32 cellular contexts compared by ENCODE assay signal in the genomic region with DNA sequence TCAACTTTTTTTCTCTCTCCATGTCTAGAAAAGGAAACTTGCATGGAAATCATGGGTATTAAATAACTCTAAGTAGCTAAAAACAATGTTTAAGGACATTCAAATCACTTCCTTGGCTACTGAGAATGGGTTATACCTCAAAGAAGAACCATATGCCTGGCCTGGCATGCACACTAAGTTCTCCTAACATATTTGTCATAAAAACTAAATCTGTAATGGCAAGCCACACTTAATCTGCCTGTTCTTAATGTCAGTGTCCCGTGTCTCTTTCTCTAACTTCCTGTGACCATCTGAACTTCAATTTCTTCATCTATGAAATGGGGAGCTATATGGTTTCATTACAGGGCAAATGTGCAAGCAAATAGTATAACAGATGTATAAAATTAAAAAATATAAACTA. TPM values are rescaled to one million over a fixed set of nuclear protein-coding genes. Genes with fewer than 3 reads are reported as not detected.
"Had no signal": no experiment of that assay in that cellular context is flagged by ENCODE, and none has a peak within 500 bp of the region (broad histone marks: within the 10 kb centered on the region; RNA-seq: fewer than 3 reads in every experiment).

No MANE protein-coding gene starts in this region.

- H3K36me3 Mint-ChIP-seq: activated naive CD4-positive, alpha-beta T cell treated with anti-CD3 and anti-CD28 coated beads, Interleukin-2, amount 10 ng/mL, durations not matched to agents 7 days and 5 days; activated naive CD4-positive, alpha-beta T cell treated with anti-CD3 and anti-CD28 coated beads, Interleukin-2, amount 50 U/mL, for 72 hours; activated naive CD8-positive, alpha-beta T cell treated with anti-CD3 and anti-CD28 coated beads, Interleukin-2, amount 10 ng/mL, durations not matched to agents 7 days and 5 days; brain; WTC11 had no signal

- H3K4me3 ChIP-seq: ascending aorta, breast epithelium, cardiac muscle cell, coronary artery, dorsolateral prefrontal cortex had no signal

- H3K4me1 ChIP-seq: ascending aorta, breast epithelium had no signal

- H3K27me3 ChIP-seq: ascending aorta, breast epithelium, cardiac muscle cell, dorsolateral prefrontal cortex had no signal

- H3K27ac Mint-ChIP-seq: activated CD4-positive, alpha-beta memory T cell treated with anti-CD3 and anti-CD28 coated beads, Interleukin-2, amount 10 ng/mL, durations not matched to agents 7 days and 5 days; activated CD4-positive, alpha-beta T cell treated with anti-CD3 and anti-CD28 coated beads, Interleukin-2, amount 10 ng/mL, durations not matched to agents 7 days and 5 days; activated naive CD4-positive, alpha-beta T cell treated with anti-CD3 and anti-CD28 coated beads, Interleukin-2, amount 10 ng/mL, durations not matched to agents 7 days and 5 days; activated naive CD4-positive, alpha-beta T cell treated with anti-CD3 and anti-CD28 coated beads, Interleukin-2, amount 50 U/mL, for 72 hours; activated naive CD8-positive, alpha-beta T cell treated with anti-CD3 and anti-CD28 coated beads, Interleukin-2, amount 10 ng/mL, durations not matched to agents 7 days and 5 days; activated T-cell treated with anti-CD3 and anti-CD28 coated beads, Interleukin-2, amount 50 U/mL, for 24 hours; activated T-cell treated with anti-CD3 and anti-CD28 coated beads, Interleukin-2, amount 50 U/mL, for 72 hours; dendritic cell treated with granulocyte-macrophage colony-stimulating factor and Interleukin-4, amounts not matched to agents 40 ng/mL and 50 ng/mL, for 4 days; endodermal cell; WTC11 had no signal

- H3K9me3 Mint-ChIP-seq: activated CD4-positive, alpha-beta memory T cell treated with anti-CD3 and anti-CD28 coated beads, Interleukin-2, amount 10 ng/mL, durations not matched to agents 7 days and 5 days; activated CD4-positive, alpha-beta T cell treated with anti-CD3 and anti-CD28 coated beads, Interleukin-2, amount 10 ng/mL, durations not matched to agents 7 days and 5 days; activated naive CD4-positive, alpha-beta T cell treated with anti-CD3 and anti-CD28 coated beads, Interleukin-2, amount 10 ng/mL, durations not matched to agents 7 days and 5 days; activated naive CD4-positive, alpha-beta T cell treated with anti-CD3 and anti-CD28 coated beads, Interleukin-2, amount 50 U/mL, for 72 hours; activated naive CD8-positive, alpha-beta T cell treated with anti-CD3 and anti-CD28 coated beads, Interleukin-2, amount 10 ng/mL, durations not matched to agents 7 days and 5 days; activated T-cell treated with anti-CD3 and anti-CD28 coated beads, Interleukin-2, amount 50 U/mL, for 24 hours; activated T-cell treated with anti-CD3 and anti-CD28 coated beads, Interleukin-2, amount 50 U/mL, for 72 hours; brain; dendritic cell treated with granulocyte-macrophage colony-stimulating factor and Interleukin-4, amounts not matched to agents 40 ng/mL and 50 ng/mL, for 4 days; endodermal cell; WTC11 had no signal

- H3K27me3 Mint-ChIP-seq: activated CD4-positive, alpha-beta memory T cell treated with anti-CD3 and anti-CD28 coated beads, Interleukin-2, amount 10 ng/mL, durations not matched to agents 7 days and 5 days; activated CD4-positive, alpha-beta T cell treated with anti-CD3 and anti-CD28 coated beads, Interleukin-2, amount 10 ng/mL, durations not matched to agents 7 days and 5 days; activated naive CD4-positive, alpha-beta T cell treated with anti-CD3 and anti-CD28 coated beads, Interleukin-2, amount 10 ng/mL, durations not matched to agents 7 days and 5 days; activated naive CD8-positive, alpha-beta T cell treated with anti-CD3 and anti-CD28 coated beads, Interleukin-2, amount 10 ng/mL, durations not matched to agents 7 days and 5 days; activated T-cell treated with anti-CD3 and anti-CD28 coated beads, Interleukin-2, amount 50 U/mL, for 24 hours; brain; dendritic cell treated with granulocyte-macrophage colony-stimulating factor and Interleukin-4, amounts not matched to agents 40 ng/mL and 50 ng/mL, for 4 days had no signal

- H3K4me3 Mint-ChIP-seq: activated CD4-positive, alpha-beta memory T cell treated with anti-CD3 and anti-CD28 coated beads, Interleukin-2, amount 10 ng/mL, durations not matched to agents 7 days and 5 days; activated CD4-positive, alpha-beta T cell treated with anti-CD3 and anti-CD28 coated beads, Interleukin-2, amount 10 ng/mL, durations not matched to agents 7 days and 5 days; activated naive CD4-positive, alpha-beta T cell treated with anti-CD3 and anti-CD28 coated beads, Interleukin-2, amount 10 ng/mL, durations not matched to agents 7 days and 5 days; activated naive CD8-positive, alpha-beta T cell treated with anti-CD3 and anti-CD28 coated beads, Interleukin-2, amount 10 ng/mL, durations not matched to agents 7 days and 5 days; activated T-cell treated with anti-CD3 and anti-CD28 coated beads, Interleukin-2, amount 50 U/mL, for 24 hours; activated T-cell treated with anti-CD3 and anti-CD28 coated beads, Interleukin-2, amount 50 U/mL, for 72 hours; brain; dendritic cell treated with granulocyte-macrophage colony-stimulating factor and Interleukin-4, amounts not matched to agents 40 ng/mL and 50 ng/mL, for 4 days; endodermal cell; WTC11 had no signal

- H3K27ac ChIP-seq: ascending aorta, breast epithelium, cardiac muscle cell, coronary artery, VCaP had no signal

- H3K36me3 ChIP-seq: ascending aorta, breast epithelium, cardiac muscle cell had no signal

- ATAC-seq: activated naive CD4-positive, alpha-beta T cell treated with anti-CD3 and anti-CD28 coated beads, Interleukin-2, amount 50 U/mL, for 72 hours; activated T-cell treated with anti-CD3 and anti-CD28 coated beads, Interleukin-2, amount 50 U/mL, for 72 hours; esophagus mucosa; WTC11 had no signal

- H3K4me1 Mint-ChIP-seq: activated CD4-positive, alpha-beta memory T cell treated with anti-CD3 and anti-CD28 coated beads, Interleukin-2, amount 10 ng/mL, durations not matched to agents 7 days and 5 days; activated CD4-positive, alpha-beta T cell treated with anti-CD3 and anti-CD28 coated beads, Interleukin-2, amount 10 ng/mL, durations not matched to agents 7 days and 5 days; activated naive CD4-positive, alpha-beta T cell treated with anti-CD3 and anti-CD28 coated beads, Interleukin-2, amount 10 ng/mL, durations not matched to agents 7 days and 5 days; activated naive CD8-positive, alpha-beta T cell treated with anti-CD3 and anti-CD28 coated beads, Interleukin-2, amount 10 ng/mL, durations not matched to agents 7 days and 5 days had no signal

- DNase-seq: activated CD4-positive, alpha-beta memory T cell treated with anti-CD3 and anti-CD28 coated beads, Interleukin-2, amount 10 ng/mL, durations not matched to agents 7 days and 5 days; activated CD4-positive, alpha-beta T cell treated with anti-CD3 and anti-CD28 coated beads for 1 hour; activated CD4-positive, alpha-beta T cell treated with anti-CD3 and anti-CD28 coated beads for 4 hours; activated CD4-positive, alpha-beta T cell treated with anti-CD3 and anti-CD28 coated beads, Interleukin-2, amount 10 ng/mL, durations not matched to agents 7 days and 5 days; activated CD4-positive, alpha-beta T cell treated with anti-CD3 and anti-CD28 coated beads, Interleukin-2, amount 50 U/mL, for 4 hours; activated CD8-positive, alpha-beta memory T cell treated with anti-CD3 and anti-CD28 coated beads, Interleukin-2, amount 50 U/mL, for 48 hours; activated gamma-delta T cell; activated naive CD4-positive, alpha-beta T cell; activated naive CD4-positive, alpha-beta T cell treated with anti-CD3 and anti-CD28 coated beads, Interleukin-2, amount 10 ng/mL, durations not matched to agents 7 days and 5 days; activated naive CD8-positive, alpha-beta T cell treated with anti-CD3 and anti-CD28 coated beads, Interleukin-2, amount 10 ng/mL, durations not matched to agents 7 days and 5 days; activated T-cell treated with anti-CD3 and anti-CD28 coated beads for 4 hours; activated T-cell treated with anti-CD3 and anti-CD28 coated beads, Interleukin-2, amount 50 U/mL, for 24 hours; activated T-cell treated with anti-CD3 and anti-CD28 coated beads, Interleukin-2, amount 50 U/mL, for 72 hours; central memory CD4-positive, alpha-beta T cell; dorsolateral prefrontal cortex; effector memory CD4-positive, alpha-beta T cell; endodermal cell; foreskin fibroblast; head of caudate nucleus; T-helper 2 cell had no signal

- H3K9me3 ChIP-seq: ascending aorta, breast epithelium had no signal

RNA-seq across cellular contexts. Expression of gene PDE1A, which starts 11.1 kb away (rescaled TPM):
- total RNA-seq: activated CD4-positive, alpha-beta memory T cell treated with anti-CD3 and anti-CD28 coated beads, Interleukin-2, amount 10 ng/mL, durations not matched to agents 7 days and 5 days; activated CD4-positive, alpha-beta T cell treated with anti-CD3 and anti-CD28 coated beads, Interleukin-2, amount 10 ng/mL, durations not matched to agents 7 days and 5 days; activated naive CD4-positive, alpha-beta T cell treated with anti-CD3 and anti-CD28 coated beads, Interleukin-2, amount 50 U/mL, for 72 hours; activated naive CD8-positive, alpha-beta T cell treated with anti-CD3 and anti-CD28 coated beads, Interleukin-2, amount 10 ng/mL, durations not matched to agents 7 days and 5 days; activated T-cell treated with anti-CD3 and anti-CD28 coated beads, Interleukin-2, amount 50 U/mL, for 72 hours; epithelial cell of proximal tubule; T-helper 1 cell treated with Interleukin-12 subunit alpha and Interleukin-12 subunit beta and Interleukin-4 antibody, amounts not matched to agents 30 ng/mL and 1 ng/mL, for 36 hours; WTC11 had no signal
